Comparison of ENCODE assay signal across 3 cellular contexts in the genomic region with DNA sequence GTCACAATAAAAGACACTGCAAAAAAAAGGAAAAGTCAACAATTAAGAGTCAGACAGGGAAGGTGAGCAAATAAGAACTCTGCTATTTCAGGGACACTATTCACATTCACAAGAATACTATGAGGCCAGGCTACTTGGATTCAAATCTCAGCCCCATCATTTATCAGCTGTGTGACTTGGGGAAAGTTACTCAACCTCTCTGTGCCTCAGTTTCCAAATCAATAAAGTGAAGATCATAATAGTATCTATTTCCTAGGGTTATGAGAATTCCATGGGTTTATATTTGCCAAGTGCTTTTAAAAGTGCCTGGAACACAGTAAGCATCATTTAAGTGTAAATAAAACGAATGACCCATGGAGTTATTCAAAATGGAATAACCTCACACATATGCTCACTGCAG.
TF ChIP-seq lines count a peak whose summit lies in the region.

No MANE protein-coding gene starts in this region.

TF ChIP-seq in A549, 52 proteins besides CTCF, POLR2A, EP300 and RAD21:
- TF ChIP-seq MAFK (IDR thresholded peaks at IDR 0.05; ENCODE audit: partially characterized antibody) (no peak), ZFP36 (IDR thresholded peaks at IDR 0.05; ENCODE audit: borderline replicate concordance, partially characterized antibody) (peak; percentile 11)

TF ChIP-seq in IMR-90, 13 proteins besides CTCF, POLR2A, EP300 and RAD21:
- TF ChIP-seq ELK1 (IDR thresholded peaks at IDR 0.05; ENCODE audit: borderline replicate concordance, low read depth, low read length) (no peak), SMC3 (IDR thresholded peaks at IDR 0.05; ENCODE audit: low read depth, low read length) (no peak), BHLHE40 (IDR thresholded peaks at IDR 0.05; ENCODE audit: low read depth, low read length) (no peak), RCOR1 (IDR thresholded peaks at IDR 0.05; ENCODE audit: insufficient replicate concordance, low read length) (no peak), RFX5 (IDR thresholded peaks at IDR 0.05; ENCODE audit: low read depth, low read length) (no peak), CEBPB (IDR thresholded peaks at IDR 0.05; ENCODE audit: low read depth, low read length) (no peak), FOS (IDR thresholded peaks at IDR 0.05; ENCODE audit: low read depth, low read length) (no peak), MAFK (IDR thresholded peaks at IDR 0.05; ENCODE audit: low read depth, low read length) (no peak), CHD1 (IDR thresholded peaks at IDR 0.05; ENCODE audit: low read depth, low read length) (no peak), MXI1 (IDR thresholded peaks at IDR 0.05; ENCODE audit: borderline replicate concordance, low read depth, low read length) (no peak), NFE2L2 (IDR thresholded peaks at IDR 0.05; ENCODE audit: low read depth, low read length) (no peak), MAZ (IDR thresholded peaks at IDR 0.05; ENCODE audit: borderline replicate concordance, low read depth, low read length) (no peak)
- TF ChIP-seq, protein P1, sequence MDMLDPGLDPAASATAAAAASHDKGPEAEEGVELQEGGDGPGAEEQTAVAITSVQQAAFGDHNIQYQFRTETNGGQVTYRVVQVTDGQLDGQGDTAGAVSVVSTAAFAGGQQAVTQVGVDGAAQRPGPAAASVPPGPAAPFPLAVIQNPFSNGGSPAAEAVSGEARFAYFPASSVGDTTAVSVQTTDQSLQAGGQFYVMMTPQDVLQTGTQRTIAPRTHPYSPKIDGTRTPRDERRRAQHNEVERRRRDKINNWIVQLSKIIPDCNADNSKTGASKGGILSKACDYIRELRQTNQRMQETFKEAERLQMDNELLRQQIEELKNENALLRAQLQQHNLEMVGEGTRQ (IDR thresholded peaks at IDR 0.05; ENCODE audit: low read depth, low read length) = no peak

TF ChIP-seq in GM23338, 12 proteins besides CTCF, POLR2A, EP300 and RAD21:
- no peak for TF ChIP-seq POLR2AphosphoS5 (IDR thresholded peaks at IDR 0.05; ENCODE audit: low read depth)
- TF ChIP-seq ZNF114 (CRISPR knock-in tag; IDR thresholded peaks at IDR 0.05) = no peak
- no peak for TF ChIP-seq STAT1 (IDR thresholded peaks at IDR 0.05; ENCODE audit: unreplicated experiment)
- no peak for TF ChIP-seq EZH2 (IDR thresholded peaks at IDR 0.05; ENCODE audit: low read depth, unreplicated experiment)
- TF ChIP-seq ZNF462 (CRISPR knock-in tag; IDR thresholded peaks at IDR 0.05) = no peak
- TF ChIP-seq NANOG (IDR thresholded peaks at IDR 0.05; ENCODE audit: borderline replicate concordance) = no peak
- no peak for TF ChIP-seq JUNB (IDR thresholded peaks at IDR 0.05; ENCODE audit: unreplicated experiment)
- TF ChIP-seq CREB1 (CRISPR knock-in tag; IDR thresholded peaks at IDR 0.05; ENCODE audit: low read depth) = no peak
- no peak for TF ChIP-seq EZH2phosphoT487 (IDR thresholded peaks at IDR 0.05; ENCODE audit: unreplicated experiment)
- TF ChIP-seq, protein P2, sequence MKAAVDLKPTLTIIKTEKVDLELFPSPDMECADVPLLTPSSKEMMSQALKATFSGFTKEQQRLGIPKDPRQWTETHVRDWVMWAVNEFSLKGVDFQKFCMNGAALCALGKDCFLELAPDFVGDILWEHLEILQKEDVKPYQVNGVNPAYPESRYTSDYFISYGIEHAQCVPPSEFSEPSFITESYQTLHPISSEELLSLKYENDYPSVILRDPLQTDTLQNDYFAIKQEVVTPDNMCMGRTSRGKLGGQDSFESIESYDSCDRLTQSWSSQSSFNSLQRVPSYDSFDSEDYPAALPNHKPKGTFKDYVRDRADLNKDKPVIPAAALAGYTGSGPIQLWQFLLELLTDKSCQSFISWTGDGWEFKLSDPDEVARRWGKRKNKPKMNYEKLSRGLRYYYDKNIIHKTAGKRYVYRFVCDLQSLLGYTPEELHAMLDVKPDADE (IDR thresholded peaks at IDR 0.05) = no peak
- TF ChIP-seq, protein P3, sequence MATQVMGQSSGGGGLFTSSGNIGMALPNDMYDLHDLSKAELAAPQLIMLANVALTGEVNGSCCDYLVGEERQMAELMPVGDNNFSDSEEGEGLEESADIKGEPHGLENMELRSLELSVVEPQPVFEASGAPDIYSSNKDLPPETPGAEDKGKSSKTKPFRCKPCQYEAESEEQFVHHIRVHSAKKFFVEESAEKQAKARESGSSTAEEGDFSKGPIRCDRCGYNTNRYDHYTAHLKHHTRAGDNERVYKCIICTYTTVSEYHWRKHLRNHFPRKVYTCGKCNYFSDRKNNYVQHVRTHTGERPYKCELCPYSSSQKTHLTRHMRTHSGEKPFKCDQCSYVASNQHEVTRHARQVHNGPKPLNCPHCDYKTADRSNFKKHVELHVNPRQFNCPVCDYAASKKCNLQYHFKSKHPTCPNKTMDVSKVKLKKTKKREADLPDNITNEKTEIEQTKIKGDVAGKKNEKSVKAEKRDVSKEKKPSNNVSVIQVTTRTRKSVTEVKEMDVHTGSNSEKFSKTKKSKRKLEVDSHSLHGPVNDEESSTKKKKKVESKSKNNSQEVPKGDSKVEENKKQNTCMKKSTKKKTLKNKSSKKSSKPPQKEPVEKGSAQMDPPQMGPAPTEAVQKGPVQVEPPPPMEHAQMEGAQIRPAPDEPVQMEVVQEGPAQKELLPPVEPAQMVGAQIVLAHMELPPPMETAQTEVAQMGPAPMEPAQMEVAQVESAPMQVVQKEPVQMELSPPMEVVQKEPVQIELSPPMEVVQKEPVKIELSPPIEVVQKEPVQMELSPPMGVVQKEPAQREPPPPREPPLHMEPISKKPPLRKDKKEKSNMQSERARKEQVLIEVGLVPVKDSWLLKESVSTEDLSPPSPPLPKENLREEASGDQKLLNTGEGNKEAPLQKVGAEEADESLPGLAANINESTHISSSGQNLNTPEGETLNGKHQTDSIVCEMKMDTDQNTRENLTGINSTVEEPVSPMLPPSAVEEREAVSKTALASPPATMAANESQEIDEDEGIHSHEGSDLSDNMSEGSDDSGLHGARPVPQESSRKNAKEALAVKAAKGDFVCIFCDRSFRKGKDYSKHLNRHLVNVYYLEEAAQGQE (IDR thresholded peaks at IDR 0.05; ENCODE audit: unreplicated experiment) = no peak
- no peak for TF ChIP-seq ZNF331 (CRISPR knock-in tag; IDR thresholded peaks at IDR 0.05; ENCODE audit: low read depth)
